In the genomic region with DNA sequence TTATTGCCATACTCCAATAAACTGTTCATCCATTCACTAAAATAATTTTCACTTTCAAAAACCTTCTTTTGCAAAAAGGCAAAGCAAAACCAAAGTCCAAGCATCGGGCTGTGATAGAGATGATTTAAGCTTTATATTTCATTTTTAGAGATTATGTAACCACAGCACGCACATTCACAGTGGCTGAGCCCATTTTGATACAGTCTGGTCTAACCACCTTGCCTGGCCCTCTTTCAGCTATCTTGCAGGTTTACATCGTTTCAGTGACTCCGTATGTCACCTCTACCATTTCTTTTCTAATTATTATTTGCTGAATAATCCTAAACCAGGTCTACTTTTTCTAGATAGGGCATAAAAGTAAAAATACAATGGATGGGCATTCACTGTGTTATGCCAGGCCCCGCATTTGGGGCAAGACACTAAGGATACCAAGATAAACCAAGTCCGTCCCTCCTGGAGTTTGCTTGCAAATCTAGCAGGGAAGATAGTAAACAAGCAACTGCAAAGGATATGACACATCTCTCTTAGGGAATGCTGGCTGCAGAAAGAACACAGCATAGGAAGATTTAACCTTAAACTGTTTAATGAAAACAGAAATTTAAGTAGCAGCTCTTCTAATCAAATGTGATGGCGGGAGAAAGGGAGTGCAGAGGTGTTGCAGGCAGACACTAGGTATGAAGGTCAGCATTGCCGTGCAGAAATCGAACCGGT, we compare ENCODE assay signal across 8 cellular contexts. TPM values are rescaled to one million over a fixed set of nuclear protein-coding genes. Genes with fewer than 3 reads are reported as not detected.
DNase-seq lines count a peak whose midpoint lies in the region; ATAC-seq, FAIRE-seq and TF ChIP-seq lines count a peak whose summit lies in the region.

No MANE protein-coding gene starts in this region.

- POLR2A ChIA-PET in A549 (lab: Yijun Ruan, JAX): no interaction called here

- no peaks in the 10 kb centered on the region for H3K9me3 ChIP-seq in A549
- no peaks in the 10 kb centered on the region for H3K9me3 ChIP-seq in HUES48 (ENCODE audit: control insufficient read depth, insufficient read depth, low read length)
- H3K9me3 ChIP-seq in breast epithelium: no peaks in the 10 kb centered on the region

- TF ChIP-seq RAD21 in A549 (conservative IDR thresholded peaks at IDR 0.05 in 1 of 2, IDR thresholded peaks at IDR 0.05 in 1 of 2): no peak

- H3K36me3 Mint-ChIP-seq in mesothelial cell of epicardium: peaks cover 5% of the 10 kb centered on the region

- ATAC-seq in A549: no peak
- no peak for ATAC-seq in HG03565 (IDR thresholded peaks at IDR 0.05; ENCODE audit: unreplicated experiment)

- TF ChIP-seq POLR2A in A549 (IDR thresholded peaks at IDR 0.05; ENCODE audit: low read length): no peak
- TF ChIP-seq POLR2A in breast epithelium (IDR thresholded peaks at IDR 0.05): no peak

- peak overlapping the region; percentile 100 for H3K4me2 ChIP-seq in A549

- TF ChIP-seq CTCF in A549 (IDR thresholded peaks at IDR 0.05) (no peak), breast epithelium (IDR thresholded peaks at IDR 0.05) (no peak), mesothelial cell of epicardium (IDR thresholded peaks at IDR 0.05; ENCODE audit: unreplicated experiment) (no peak)

- DNase-seq in A549 (ENCODE audit: low read depth in 1 of 2, low spot score in 1 of 2) (no peak), breast epithelium (ENCODE audit: low spot score in 2 of 2) (no peak), mesothelial cell of epicardium (ENCODE audit: low spot score in 2 of 2, unreplicated experiment in 2 of 2) (no peak), DMS153 treated with DMSO at 0.1 percent for 48 hours (lab: John Stamatoyannopoulos, UW; ENCODE audit: unreplicated experiment) (no peak), frontal cortex (ENCODE audit: low spot score in 2 of 2) (no peak)
- no peak for DNase-seq in stimulated activated CD8-positive, alpha-beta memory T cell treated with anti-CD3 and anti-CD28 coated beads, Interleukin-4, amount 100 ng/mL, for 48 hours

- no peak for TF ChIP-seq EP300 in A549 (IDR thresholded peaks at IDR 0.05)

- no peaks in the 10 kb centered on the region for H3K27me3 Mint-ChIP-seq in mesothelial cell of epicardium (ENCODE audit: low read depth)

- H3K4me1 Mint-ChIP-seq in mesothelial cell of epicardium: peaks cover 38% of the 10 kb centered on the region

- H3K4me1 ChIP-seq in A549: peaks cover 14% of the 10 kb centered on the region
- H3K4me1 ChIP-seq in HUES48 (ENCODE audit: control insufficient read depth, insufficient read depth, low read length): peaks cover 70% of the 10 kb centered on the region
- H3K4me1 ChIP-seq in breast epithelium: peaks cover 4 to 11% of the 10 kb centered on the region in 2 donors

- peak overlapping the region; percentile 86; the same call in 1 of the 2 replicates for H3K9ac ChIP-seq in HUES48 (ENCODE audit: low read depth, low read length)

- FAIRE-seq in A549 (lab: Jason Lieb, UNC): no peak
- FAIRE-seq in frontal cortex (lab: Jason Lieb, UNC): no peak

- intact Hi-C loops in breast epithelium (cut with DNase I; ENCODE audit: low total_unique reads): no loop called here

- CTCF ChIA-PET in A549 (lab: Yijun Ruan, JAX): interaction anchor here (0.8 to 1.3 kb wide), 4 partner anchors 9 to 383 kb away, joined by 3 read pairs; no protein-coding TSS in a partner anchor

- H3K4me3 ChIP-seq in A549: peak overlapping the region; percentile 83
- H3K4me3 ChIP-seq in HUES48 (ENCODE audit: low read depth, low read length): peak overlapping the region; percentile 88
- H3K4me3 ChIP-seq in breast epithelium: peak overlapping the region; percentile 70 to 90 (median 80)

- peak overlapping the region; percentile 82 to 97 for H3K27ac ChIP-seq in A549
- peak overlapping the region; percentile 87 for H3K27ac ChIP-seq in HUES48 (ENCODE audit: low read depth, low read length)
- H3K27ac ChIP-seq in breast epithelium: peak overlapping the region; percentile 90 to 96

- peak overlapping the region; percentile 91 for H3K4me3 Mint-ChIP-seq in mesothelial cell of epicardium

- H3K36me3 ChIP-seq in HUES48 (ENCODE audit: control insufficient read depth, insufficient read depth, low read length) (peaks cover 12% of the 10 kb centered on the region), breast epithelium (no peaks in the 10 kb centered on the region)

- WGBS in A549 (ENCODE audit: missing lambda C conversion rate): 67% methylated on average over 10 of the region's 10 CpGs

- peak overlapping the region; percentile 94 for H3K27ac Mint-ChIP-seq in mesothelial cell of epicardium

- no peaks in the 10 kb centered on the region for H3K9me3 Mint-ChIP-seq in mesothelial cell of epicardium

- no peaks in the 10 kb centered on the region for H3K27me3 ChIP-seq in HUES48 (ENCODE audit: control insufficient read depth, insufficient read depth, low read length)
- no peaks in the 10 kb centered on the region for H3K27me3 ChIP-seq in breast epithelium

TF ChIP-seq in A549, 52 proteins besides CTCF, POLR2A, EP300 and RAD21:
- no peak for TF ChIP-seq JUNB (IDR thresholded peaks at IDR 0.05)

RNA-seq across cellular contexts. Expression of a gene that starts 1.7 kb away (rescaled TPM):
- polyA plus RNA-seq in A549 (2011; rRNA removed) (18.9 and 25.4 TPM in 2 replicates), A549 (2017; fragmentation: RNase III; extraction: RNeasy Plus Mini Kit Qiagen cat#74134 plus additional on column Dnase treatment) (17.4 to 18.3 TPM (median 17.8 TPM) in 3 replicates)
- polyA plus RNA-seq in A549 (2012; cell fraction: cytosol; rRNA removed): 6.7 and 6.9 TPM in 2 replicates
- 3.9 and 7.0 TPM in 2 replicates for polyA plus RNA-seq in A549 (2012; cell fraction: nucleus; rRNA removed)
- polyA minus RNA-seq in A549 (2011; rRNA and poly(A)+ RNA removed): 3.9 and 6.4 TPM in 2 replicates
- total RNA-seq in breast epithelium (10 to 100 TPM; 16.4 to 20.9 (median 16.6) TPM), mesothelial cell of epicardium (20.3 to 21.5 TPM (median 21.0 TPM) in 3 replicates), frontal cortex (72.6 TPM)

RNA-seq across cellular contexts. Expression of a gene that starts 2.0 kb away (rescaled TPM):
- polyA plus RNA-seq in A549 (2011; rRNA removed): 18.1 and 23.9 TPM in 2 replicates
- polyA plus RNA-seq in A549 (2012; cell fraction: cytosol; rRNA removed): 5.0 and 6.1 TPM in 2 replicates
- polyA plus RNA-seq in A549 (2012; cell fraction: nucleus; rRNA removed): 3.8 and 4.6 TPM in 2 replicates
- polyA plus RNA-seq in A549 (2017; fragmentation: RNase III; extraction: RNeasy Plus Mini Kit Qiagen cat#74134 plus additional on column Dnase treatment): 9.7 to 11.2 TPM (median 10.0 TPM) in 3 replicates
- polyA minus RNA-seq in A549 (2011; rRNA and poly(A)+ RNA removed): 2.2 and 2.5 TPM in 2 replicates
- 10 to 100 TPM; 15.4 to 25.2 (median 15.7) TPM for total RNA-seq in breast epithelium
- total RNA-seq in mesothelial cell of epicardium: 20.7 to 22.3 TPM (median 20.9 TPM) in 3 replicates
- total RNA-seq in frontal cortex: 49.3 TPM
